ENCODE assay signal across 1 cellular context in genomic region chr4:88794952-88795351, GRCh38.
TF ChIP-seq lines count a peak whose summit lies in the region.

No MANE protein-coding gene starts in this region.

TF ChIP-seq in HepG2, 621 proteins besides CTCF, POLR2A, EP300 and RAD21:
- TF ChIP-seq MAZ (IDR thresholded peaks at IDR 0.05; ENCODE audit: borderline replicate concordance, low read depth, low read length) (no peak), MAZ (CRISPR knock-in tag; IDR thresholded peaks at IDR 0.05; ENCODE audit: low read depth) (no peak), MAFK (conservative IDR thresholded peaks at IDR 0.05 in 1 of 2, IDR thresholded peaks at IDR 0.05 in 1 of 2; ENCODE audit: low read length in 2 of 2) (peak in 1 of 2 experiments; percentile 52; a peak in 2 of 4 replicates), ATF7 (IDR thresholded peaks at IDR 0.05) (peak; percentile 58), ATF7 (CRISPR knock-in tag; IDR thresholded peaks at IDR 0.05) (no peak), MAFF (IDR thresholded peaks at IDR 0.05; ENCODE audit: low read depth, low read length) (peak; percentile 26; the same call in 1 of the 2 replicates), KAT2B (IDR thresholded peaks at IDR 0.05; ENCODE audit: borderline replicate concordance, low read depth, low read length) (no peak), CEBPB (IDR thresholded peaks at IDR 0.05; ENCODE audit: borderline replicate concordance, low read depth, low read length) (peak; percentile 29; the same call in 1 of the 2 replicates)
